In the genomic region with DNA sequence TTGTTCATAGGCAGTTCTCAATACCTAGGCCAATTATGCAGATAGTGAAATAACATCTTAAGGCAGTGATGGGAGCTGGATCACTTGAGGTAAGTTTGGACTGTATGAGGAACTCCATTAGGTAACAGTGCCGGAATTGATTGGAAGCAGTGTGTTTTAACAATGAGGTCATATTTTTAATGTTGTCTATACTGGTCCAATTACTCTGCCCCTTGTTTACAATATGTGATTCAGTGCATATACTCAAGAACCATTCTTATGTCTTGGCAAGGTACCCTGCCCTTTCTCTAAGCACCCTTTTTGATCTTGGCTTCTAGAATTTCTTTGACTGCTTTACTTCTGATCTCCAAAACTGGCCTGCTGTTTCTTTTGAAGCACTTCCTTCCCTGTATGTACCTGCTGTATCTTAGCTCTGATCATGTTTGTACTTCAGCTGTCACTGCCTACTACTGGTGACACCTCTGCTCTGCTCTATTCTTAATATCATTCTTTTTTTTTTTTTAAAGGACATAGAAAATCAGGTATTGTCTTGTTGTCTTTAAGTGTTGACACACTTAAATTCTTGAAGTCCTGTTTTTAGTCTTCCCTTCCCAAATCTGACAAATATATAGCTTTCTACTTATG, we compare ENCODE assay signal across 1 cellular context.
TF ChIP-seq lines count a peak whose summit lies in the region.

No MANE protein-coding gene starts in this region.

TF ChIP-seq in HepG2, 621 proteins besides CTCF, POLR2A, EP300 and RAD21 (continued from another document):
- TF ChIP-seq ATF7 (IDR thresholded peaks at IDR 0.05) (peak; percentile 53; the same call in 1 of the 2 replicates), ATF7 (CRISPR knock-in tag; IDR thresholded peaks at IDR 0.05) (no peak), SNAPC2 (CRISPR knock-in tag; IDR thresholded peaks at IDR 0.05) (no peak), ZNF781 (CRISPR knock-in tag; IDR thresholded peaks at IDR 0.05; ENCODE audit: borderline replicate concordance, not compliant biosample characterization) (no peak)
